24 cellular contexts compared by ENCODE assay signal in the genomic region with DNA sequence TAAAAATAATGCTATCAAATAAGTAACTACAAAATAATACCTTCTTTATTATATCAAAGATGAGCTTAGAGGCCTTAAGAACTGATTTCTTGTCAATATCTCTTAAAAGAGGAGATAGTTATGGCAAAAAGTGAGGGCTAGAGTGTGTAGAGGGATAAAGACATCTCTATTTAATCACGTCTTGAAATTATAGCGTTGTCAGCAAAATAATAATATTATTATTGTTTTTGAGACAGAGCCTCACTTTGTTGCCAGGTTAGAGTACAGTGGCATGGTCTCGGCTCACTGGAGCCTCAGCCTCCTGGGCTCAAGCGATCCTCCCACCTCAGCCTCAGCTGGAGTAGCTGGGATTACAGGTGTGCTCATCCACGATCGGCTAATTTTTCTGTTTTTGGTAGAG. TPM values are rescaled to one million over a fixed set of nuclear protein-coding genes. Genes with fewer than 3 reads are reported as not detected.
A peak's percentile ranks its signal among the peaks of the same experiment; 100 is the strongest.
DNase-seq lines count a peak whose midpoint lies in the region; ATAC-seq, FAIRE-seq and TF ChIP-seq lines count a peak whose summit lies in the region.
"Had no signal": no experiment of that assay in that cellular context is flagged by ENCODE, and none has a peak within 500 bp of the region (broad histone marks: within the 10 kb centered on the region; RNA-seq: fewer than 3 reads in every experiment).

No MANE protein-coding gene starts in this region.

- H3K27ac Mint-ChIP-seq in GM23338: no peak overlapping the region
- H3K27ac Mint-ChIP-seq: CD4-positive, alpha-beta T cell had no signal

- no peak for TF ChIP-seq CTCF in GM23338 (conservative IDR thresholded peaks at IDR 0.05; ENCODE audit: low read depth in 2 of 2)
- no peak for TF ChIP-seq CTCF in K562 (IDR thresholded peaks at IDR 0.05 in 2 of 3, conservative IDR thresholded peaks at IDR 0.05 in 1 of 3; ENCODE audit: insufficient read depth in 2 of 3, low read depth in 1 of 3, low read length in 3 of 3)
- no peak for TF ChIP-seq CTCF in foreskin fibroblast (IDR thresholded peaks at IDR 0.05; ENCODE audit: low read depth, low read length)
- no peak for TF ChIP-seq CTCF in pancreas (IDR thresholded peaks at IDR 0.05)

- CTCF ChIA-PET in K562 (lab: Yijun Ruan, JAX; ENCODE audit: low intra/inter-chr PET ratio): no interaction called here

- H3K9me3 Mint-ChIP-seq in GM23338: no peaks in the 10 kb centered on the region; the same call in 2 of the 3 replicates
- H3K9me3 Mint-ChIP-seq: CD4-positive, alpha-beta T cell had no signal

- H3K9me3 ChIP-seq in HUES6 (ENCODE audit: control insufficient read depth, insufficient read depth, low read depth, low read length): no peaks in the 10 kb centered on the region
- H3K9me3 ChIP-seq in K562 (replicated peaks; ENCODE audit: control insufficient read depth, insufficient read depth, low read depth, low read length): no peaks in the 10 kb centered on the region
- no peaks in the 10 kb centered on the region for H3K9me3 ChIP-seq in pancreas
- H3K9me3 ChIP-seq: Caco-2 had no signal

- POLR2A ChIA-PET in K562 (lab: Yijun Ruan, JAX): interaction anchor here (0.6 kb wide), 1 partner anchor 355 kb away, joined by 3 read pairs; no protein-coding TSS in a partner anchor

- H3K4me1 ChIP-seq in GM23338 (ENCODE audit: insufficient read depth) (peaks cover 61% of the 10 kb centered on the region), HUES6 (ENCODE audit: control insufficient read depth, insufficient read depth, low read length) (peaks cover 48% of the 10 kb centered on the region), K562 (replicated peaks in 1 of 2; ENCODE audit: control insufficient read depth in 2 of 2, insufficient read depth in 2 of 2, low read length in 2 of 2) (no peaks in the 10 kb centered on the region), pancreas (peaks cover 0 to 7% (median 0%) of the 10 kb centered on the region in 3 donors)
- H3K4me1 ChIP-seq: Caco-2 had no signal

- H3K4me2 ChIP-seq in GM23338: peak overlapping the region; percentile 61; the same call in 1 of the 2 replicates
- no peak overlapping the region for H3K4me2 ChIP-seq in K562 (ENCODE audit: insufficient read depth, low read length)

- H3K4me3 ChIP-seq in GM23338 (no peak overlapping the region), HUES6 (ENCODE audit: low read depth, low read length) (no peak overlapping the region), K562 (no peak overlapping the region), H7 (ENCODE audit: insufficient read depth, low read depth, low read length) (no peak overlapping the region), foreskin fibroblast (ENCODE audit: low read depth in 1 of 2, low read length in 2 of 2) (no peak overlapping the region), pancreas (no peak overlapping the region)

- no peak for TF ChIP-seq POLR2A in K562 (conservative IDR thresholded peaks at IDR 0.05)

- H4K20me1 ChIP-seq in GM23338 (replicated peaks; ENCODE audit: insufficient read depth) (no peaks in the 10 kb centered on the region), K562 (replicated peaks; ENCODE audit: control insufficient read depth, insufficient read depth, low read length) (no peaks in the 10 kb centered on the region)

- no peaks in the 10 kb centered on the region for H3K36me3 Mint-ChIP-seq in GM23338 (ENCODE audit: low read depth)

- ATAC-seq in GM23338 (no peak), K562 (no peak), pancreas (no peak)

- peaks cover 43% of the 10 kb centered on the region for H3K4me1 Mint-ChIP-seq in GM23338

- FAIRE-seq in K562 (lab: Jason Lieb, UNC) (no peak), pancreas (lab: Jason Lieb, UNC) (no peak)
- FAIRE-seq: D721Med, GM12892, GM18507 had no signal

- H3K9me1 ChIP-seq in K562 (ENCODE audit: control insufficient read depth, insufficient read depth, low read length): no peaks in the 10 kb centered on the region

- 0 out of 2 replicates have a peak, but pooled peaks cover 3% of the 10 kb centered on the region for H3F3A ChIP-seq in GM23338 (replicated peaks; ENCODE audit: low read depth)

- peaks cover 3% of the 10 kb centered on the region for H3K27me3 Mint-ChIP-seq in GM23338 (ENCODE audit: insufficient read depth, low read depth, poor library complexity)
- H3K27me3 Mint-ChIP-seq: CD4-positive, alpha-beta T cell had no signal

- no TSS peak for BruUV-seq in K562 (replicated peaks; lab: Mats Ljungman, UMichigan)

- no peaks in the 10 kb centered on the region for H3K9me2 ChIP-seq in GM23338 (ENCODE audit: insufficient read depth)

- DNase-seq in GM23338 (ENCODE audit: low spot score) (no peak), K562 (ENCODE audit: extremely low read depth in 1 of 4, low spot score in 3 of 4) (no peak), H7 (no peak), foreskin fibroblast (no peak), pancreas (no peak)
- DNase-seq: AML-193; Caco-2; CD4-positive, alpha-beta T cell; DMS153; DMS79; GDM1; GOT3; HCEC 1CT; Karpas-422; KBM-7 had no signal

- no peak overlapping the region for H2AFZ ChIP-seq in GM23338
- H2AFZ ChIP-seq in K562 (ENCODE audit: low read depth, low read length): no peak overlapping the region

- H3K27ac ChIP-seq in GM23338 (ENCODE audit: low read depth): peak overlapping the region; percentile 87
- peak overlapping the region; percentile 79 for H3K27ac ChIP-seq in HUES6 (ENCODE audit: low read depth, low read length)
- no peak overlapping the region for H3K27ac ChIP-seq in K562 (ENCODE audit: extremely low read depth, low read depth, low read length)
- no peak overlapping the region for H3K27ac ChIP-seq in pancreas
- H3K27ac ChIP-seq: C4-2B had no signal

- 2% methylated on average over 6 of the region's 6 CpGs for WGBS in K562 (ENCODE audit: insufficient coverage, low coverage, missing lambda C conversion rate)
- 73 to 94% methylated on average over 6 of the region's 6 CpGs for WGBS in pancreas, 2 donors

- H3K36me3 ChIP-seq in GM23338 (ENCODE audit: insufficient read depth) (no peaks in the 10 kb centered on the region), HUES6 (ENCODE audit: control insufficient read depth, insufficient read depth, low read length) (no peaks in the 10 kb centered on the region), K562 (ENCODE audit: control insufficient read depth, insufficient read depth, low read length) (no peaks in the 10 kb centered on the region), H7 (replicated peaks; ENCODE audit: control insufficient read depth, insufficient read depth, low read length) (no peaks in the 10 kb centered on the region), pancreas (no peaks in the 10 kb centered on the region)

- TF ChIP-seq EP300 in K562 (IDR thresholded peaks at IDR 0.05; ENCODE audit: low read length): no peak

- H3K79me2 ChIP-seq in GM23338 (replicated peaks; ENCODE audit: insufficient read depth) (no peaks in the 10 kb centered on the region), K562 (ENCODE audit: control insufficient read depth, insufficient read depth, low read length) (no peaks in the 10 kb centered on the region)

- in situ Hi-C loops in K562 (cut with MboI): no loop called here

- intact Hi-C loops in K562 (cut with micrococcal nuclease): no loop called here
- intact Hi-C loops in pancreas (cut with DNase I): no loop called here

- H3K9ac ChIP-seq in HUES6 (ENCODE audit: low read length): no peak overlapping the region
- no peak overlapping the region for H3K9ac ChIP-seq in K562 (ENCODE audit: insufficient read depth in 1 of 2, low read depth in 2 of 2, low read length in 2 of 2)

- H3K27me3 ChIP-seq in GM23338 (ENCODE audit: insufficient read depth) (peaks cover 5% of the 10 kb centered on the region), HUES6 (ENCODE audit: control insufficient read depth, insufficient read depth, low read length) (no peaks in the 10 kb centered on the region; the same call in 1 of the 2 replicates), K562 (ENCODE audit: control insufficient read depth in 2 of 2, insufficient read depth in 2 of 2, low read length in 2 of 2) (peaks cover 0 to 5% of the 10 kb centered on the region in 2 experiments; a peak in 1 of 5 replicates), H7 (ENCODE audit: control insufficient read depth, insufficient read depth, low read length) (peaks cover 3% of the 10 kb centered on the region; the same call in 1 of the 2 replicates), pancreas (peaks cover 0 to 10% (median 0%) of the 10 kb centered on the region in 4 donors)

- no peak overlapping the region for H3K4me3 Mint-ChIP-seq in GM23338
- H3K4me3 Mint-ChIP-seq: CD4-positive, alpha-beta T cell had no signal

- TF ChIP-seq RAD21 in K562 (CRISPR knock-in tag; conservative IDR thresholded peaks at IDR 0.05 in 1 of 2, IDR thresholded peaks at IDR 0.05 in 1 of 2): no peak

TF ChIP-seq in K562, 482 proteins besides CTCF, POLR2A, EP300 and RAD21 (continues in another document):
- no peak for TF ChIP-seq ZNF384 (IDR thresholded peaks at IDR 0.05; ENCODE audit: low read depth, low read length)
- no peak for TF ChIP-seq ARNT (IDR thresholded peaks at IDR 0.05)
- peak; percentile 72 for TF ChIP-seq ZNF316 (IDR thresholded peaks at IDR 0.05)
- TF ChIP-seq ADNP (tag; IDR thresholded peaks at IDR 0.05): no peak
- TF ChIP-seq NEUROD1 (IDR thresholded peaks at IDR 0.05; ENCODE audit: borderline replicate concordance, low read depth, low read length, partially characterized antibody): no peak
- no peak for TF ChIP-seq ZBED1 (IDR thresholded peaks at IDR 0.05)
- peak; percentile 63 for TF ChIP-seq MAFK (IDR thresholded peaks at IDR 0.05; ENCODE audit: low read length)
- TF ChIP-seq ZNF24 (IDR thresholded peaks at IDR 0.05): no peak

RNA-seq across cellular contexts. Expression of a gene that starts 18.3 kb away (rescaled TPM):
- total RNA-seq in GM23338 (2014; rRNA removed; shearing (Covaris generic)): not detected in 2 replicates
- polyA plus RNA-seq in GM23338 (2016; fragmentation: Nextera tagmentation; extraction: Ambion mirVana) (not detected in 2 replicates), K562 (2011; rRNA removed) (not detected in 2 replicates), K562 (2014; fragmentation: Illumina TruSeq; extraction: Trizol) (not detected in 2 replicates), K562 (2014; fragmentation: Nextera tagmentation; extraction: Ambion mirVana) (not detected), K562 (2014; rRNA removed) (not detected in 2 replicates), pancreas (not detected)
- total RNA-seq in K562 (2011; cell fraction: chromatin; rRNA removed; ENCODE audit: low replicate concordance): not detected in 2 replicates
- total RNA-seq in K562 (2011; cell fraction: nucleolus; rRNA removed): not detected in 2 replicates
- total RNA-seq in K562 (2011; cell fraction: nucleoplasm; rRNA removed): not detected in 2 replicates
- total RNA-seq in K562 (2014; rRNA removed) (not detected in 2 replicates), K562 (2014; rRNA removed; fragmentation: Illumina TruSeq; extraction: Trizol) (not detected in 2 replicates), K562 (2015; rRNA removed; fragmentation: Illumina TruSeq; extraction: Trizol) (not detected in 2 replicates), K562 (2021) (not detected in 2 replicates), pancreas (not detected)
- polyA plus RNA-seq in K562 (2011; cell fraction: cytosol; rRNA removed): not detected in 2 replicates
- polyA plus RNA-seq in K562 (2011; cell fraction: nucleus; rRNA removed): not detected in 2 replicates
- not detected in 2 replicates for polyA plus RNA-seq in K562 (2012)
- not detected in 2 replicates for polyA minus RNA-seq in K562 (2011; rRNA and poly(A)+ RNA removed)
- not detected in 2 replicates for polyA minus RNA-seq in K562 (2011; cell fraction: cytosol; rRNA and poly(A)+ RNA removed)
- polyA minus RNA-seq in K562 (2011; cell fraction: nucleus; rRNA and poly(A)+ RNA removed): not detected in 2 replicates
- not detected in 2 replicates for total RNA-seq in H7 (2014; rRNA removed; shearing (Covaris generic))
- total RNA-seq: A172; Caco-2; CD4-positive, alpha-beta T cell; Daoy; HT-29 had no signal
- polyA plus RNA-seq: BJ had no signal

Comparison
In these comparisons a context has a peak if more than half of its experiments do, and no peak if none do; other contexts are left out.
1. H3K27ac ChIP-seq: peak in GM23338 (single experiment) and HUES6 (single experiment); none in K562 (single experiment) and pancreas (0 of 4).